ENCODE assay signal across 7 cellular contexts in the genomic region with DNA sequence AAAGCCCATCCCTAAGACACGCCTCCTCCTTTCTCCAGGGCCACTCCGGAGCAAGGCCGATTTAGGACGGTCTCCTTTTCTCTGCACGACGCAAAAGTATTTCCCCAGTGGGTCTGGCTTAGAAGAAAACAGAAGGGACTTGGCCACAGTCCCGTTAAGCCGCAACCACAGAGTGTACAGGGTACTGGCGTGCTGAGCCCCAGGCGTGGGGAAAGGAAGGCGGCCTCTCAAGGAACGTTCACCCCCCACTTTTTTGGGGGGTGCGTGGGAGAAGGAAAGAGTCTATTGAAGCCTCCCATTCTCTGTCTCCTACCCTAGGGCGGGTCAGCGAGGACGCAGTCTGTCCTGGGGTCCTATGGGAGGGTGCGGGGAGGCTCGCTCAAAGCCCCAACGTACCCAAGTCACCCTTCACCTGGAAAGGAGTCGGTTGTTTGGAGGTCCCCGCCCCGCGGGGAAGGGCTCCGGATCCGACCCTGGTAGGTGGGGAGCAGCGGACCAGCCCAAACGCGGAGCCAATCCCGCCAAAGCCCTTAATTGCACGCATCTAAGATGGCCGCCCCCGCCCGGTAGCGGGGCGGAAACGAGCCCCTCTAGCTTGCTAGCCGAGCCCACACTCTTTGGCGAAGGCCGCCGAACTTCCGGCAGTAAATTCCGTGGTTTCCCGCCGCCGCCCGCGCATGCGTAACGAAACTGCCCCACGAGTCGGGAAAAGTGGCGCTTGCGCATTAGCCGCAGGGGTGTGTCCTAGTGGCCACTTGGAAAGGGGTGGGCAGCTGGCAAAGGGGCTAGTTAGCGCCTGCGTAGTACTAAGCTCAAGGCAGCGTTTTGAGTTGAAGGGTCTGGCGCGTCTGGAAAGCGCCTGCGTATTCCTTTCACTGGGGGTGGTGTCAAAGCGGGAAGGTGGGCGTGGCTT.
DNase-seq lines count a peak whose midpoint lies in the region; ATAC-seq and TF ChIP-seq lines count a peak whose summit lies in the region.

A gene with protein sequence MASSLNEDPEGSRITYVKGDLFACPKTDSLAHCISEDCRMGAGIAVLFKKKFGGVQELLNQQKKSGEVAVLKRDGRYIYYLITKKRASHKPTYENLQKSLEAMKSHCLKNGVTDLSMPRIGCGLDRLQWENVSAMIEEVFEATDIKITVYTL (minus strand): TSS at position 434 of the 913 bp plus-strand sequence. CDS start 722 bp downstream, outside the sequence.

- ATAC-seq in GM18508 (IDR thresholded peaks at IDR 0.05; ENCODE audit: insufficient read depth, unreplicated experiment) (peak; percentile 47), HG03025 (IDR thresholded peaks at IDR 0.05; ENCODE audit: low FRiP score, unreplicated experiment) (peak; percentile 56)

- H3K4me3 ChIP-seq in retinal pigment epithelial cell (ENCODE audit: low read length): peak within 1 kb of the TSS; percentile 86

- no peak for TF ChIP-seq CTCF in retinal pigment epithelial cell (conservative IDR thresholded peaks at IDR 0.05; ENCODE audit: low read depth, low read length)

- peak; percentile 99 to 100 for DNase-seq in NCI-H2081 (lab: John Stamatoyannopoulos, UW)
- peak; percentile 100 for DNase-seq in T1000 (lab: John Stamatoyannopoulos, UW)
- DNase-seq in astrocyte of the hippocampus (ENCODE audit: low read depth, low spot score): peak; percentile 100
- peak; percentile 97 to 100 for DNase-seq in hippocampal formation (lab: John Stamatoyannopoulos, UW)
- DNase-seq in retinal pigment epithelial cell (ENCODE audit: low read depth): peak; percentile 96

Comparison
In these comparisons a context has a peak if more than half of its experiments do, and no peak if none do; other contexts are left out.
1. Peak in every context shown above with its lines: DNase-seq, ATAC-seq and H3K4me3 ChIP-seq.